ENCODE assay signal across 1 cellular context in genomic region chr14:74762917-74763802, GRCh38.
TF ChIP-seq lines count a peak whose summit lies in the region.

Gene YLPM1, plus strand, starts transcription at chr14:74763316. Its CDS starts 174 bp downstream, at chr14:74763490.

TF ChIP-seq in HepG2, 621 proteins besides CTCF, POLR2A, EP300 and RAD21 (continued from another document and continues in another):
- TF ChIP-seq ZBTB25 (CRISPR knock-in tag; IDR thresholded peaks at IDR 0.05) (0 out of 2 replicates have a peak, but pooled peaks have one; percentile 19), NKX3-1 (CRISPR knock-in tag; IDR thresholded peaks at IDR 0.05) (0 out of 2 replicates have a peak, but pooled peaks have one; percentile 81), ELF3 (CRISPR knock-in tag; IDR thresholded peaks at IDR 0.05) (peak; percentile 43; the same call in 1 of the 2 replicates), ZSCAN22 (CRISPR knock-in tag; IDR thresholded peaks at IDR 0.05) (no peak), ZBTB14 (CRISPR knock-in tag; IDR thresholded peaks at IDR 0.05) (peak; percentile 70), ZNF792 (CRISPR knock-in tag; IDR thresholded peaks at IDR 0.05) (peak; percentile 56; the same call in 1 of the 2 replicates), ZNF749 (CRISPR knock-in tag; IDR thresholded peaks at IDR 0.05; ENCODE audit: borderline replicate concordance) (no peak; the same call in 1 of the 2 replicates), ZNF737 (CRISPR knock-in tag; IDR thresholded peaks at IDR 0.05; ENCODE audit: borderline replicate concordance) (no peak), KLF9 (CRISPR knock-in tag; IDR thresholded peaks at IDR 0.05; ENCODE audit: low read depth) (no peak; the same call in 1 of the 2 replicates), RFX1 (IDR thresholded peaks at IDR 0.05) (no peak), TFDP2 (CRISPR knock-in tag; IDR thresholded peaks at IDR 0.05) (peak; percentile 78), ZFP37 (CRISPR knock-in tag; IDR thresholded peaks at IDR 0.05; ENCODE audit: borderline replicate concordance) (peak; percentile 60; the same call in 1 of the 2 replicates), SMAD1 (CRISPR knock-in tag; IDR thresholded peaks at IDR 0.05; ENCODE audit: borderline replicate concordance, low read depth) (no peak), ZBTB38 (CRISPR knock-in tag; IDR thresholded peaks at IDR 0.05) (peak; percentile 76), ZNF781 (CRISPR knock-in tag; IDR thresholded peaks at IDR 0.05; ENCODE audit: borderline replicate concordance, not compliant biosample characterization) (peak; percentile 32), ZNF775 (CRISPR knock-in tag; IDR thresholded peaks at IDR 0.05; ENCODE audit: borderline replicate concordance) (no peak), CREB3 (CRISPR knock-in tag; IDR thresholded peaks at IDR 0.05) (peak; percentile 92), FOSL1 (CRISPR knock-in tag; IDR thresholded peaks at IDR 0.05; ENCODE audit: borderline replicate concordance) (no peak), CERS6 (CRISPR knock-in tag; IDR thresholded peaks at IDR 0.05) (peak; percentile 74; the same call in 1 of the 2 replicates), HNF1B (CRISPR knock-in tag; IDR thresholded peaks at IDR 0.05) (peak; percentile 73; the same call in 1 of the 2 replicates), EED (CRISPR knock-in tag; IDR thresholded peaks at IDR 0.05) (no peak), ZNF557 (CRISPR knock-in tag; IDR thresholded peaks at IDR 0.05) (0 out of 2 replicates have a peak, but pooled peaks have one; percentile 37), JUNB (CRISPR knock-in tag; IDR thresholded peaks at IDR 0.05; ENCODE audit: borderline replicate concordance) (no peak), TBP (CRISPR knock-in tag; IDR thresholded peaks at IDR 0.05) (no peak), DZIP1 (CRISPR knock-in tag; IDR thresholded peaks at IDR 0.05) (no peak), ZNF652 (CRISPR knock-in tag; IDR thresholded peaks at IDR 0.05; ENCODE audit: borderline replicate concordance, low read depth) (no peak), STAT6 (CRISPR knock-in tag; IDR thresholded peaks at IDR 0.05; ENCODE audit: borderline replicate concordance) (0 out of 2 replicates have a peak, but pooled peaks have one; percentile 54), TBX2 (CRISPR knock-in tag; IDR thresholded peaks at IDR 0.05; ENCODE audit: borderline replicate concordance) (peak; percentile 56; the same call in 1 of the 2 replicates), EEA1 (CRISPR knock-in tag; IDR thresholded peaks at IDR 0.05; ENCODE audit: borderline replicate concordance) (no peak), HNRNPL (IDR thresholded peaks at IDR 0.05; ENCODE audit: low read depth, low read length) (no peak), SSRP1 (CRISPR knock-in tag; IDR thresholded peaks at IDR 0.05) (no peak), SALL2 (CRISPR knock-in tag; IDR thresholded peaks at IDR 0.05) (peak; percentile 95), CENPBD1 (CRISPR knock-in tag; IDR thresholded peaks at IDR 0.05; ENCODE audit: borderline replicate concordance, low read depth) (no peak), ZNF639 (CRISPR knock-in tag; conservative IDR thresholded peaks at IDR 0.05) (peak; percentile 78; the same call in 1 of the 2 replicates), PAXIP1 (CRISPR knock-in tag; conservative IDR thresholded peaks at IDR 0.05) (0 out of 2 replicates have a peak, but pooled peaks have one; percentile 26)
